29 cellular contexts compared by ENCODE assay signal in genomic region chr3:191254098-191254873, GRCh38.
DNase-seq lines count a peak whose midpoint lies in the region; ATAC-seq, FAIRE-seq and TF ChIP-seq lines count a peak whose summit lies in the region.
"Had no signal": no experiment of that assay in that cellular context is flagged by ENCODE, and none has a peak within 500 bp of the region (broad histone marks: within the 10 kb centered on the region; RNA-seq: fewer than 3 reads in every experiment).

No MANE protein-coding gene starts in this region.

- H3K27me3 Mint-ChIP-seq in stimulated activated memory B cell treated with anti-CD40 and anti-IgM and Interleukin-4, amounts not matched to agents 10 μg/mL and 1 μg/mL and 100 μg/mL, for 72 hours: no peaks in the 10 kb centered on the region
- H3K27me3 Mint-ChIP-seq: activated CD8-positive, alpha-beta T cell treated with anti-CD3 and anti-CD28 coated beads for 36 hours had no signal

- TF ChIP-seq CTCF in MM.1S (IDR thresholded peaks at IDR 0.05; ENCODE audit: low read length): no peak
- no peak for TF ChIP-seq CTCF in fibroblast of pulmonary artery (IDR thresholded peaks at IDR 0.05; ENCODE audit: low read length, missing control alignments)
- no peak for TF ChIP-seq CTCF in coronary artery (IDR thresholded peaks at IDR 0.05)

- H3K4me2 ChIP-seq in MM.1S (ENCODE audit: low read depth, low read length): no peak overlapping the region; the same call in 1 of the 2 replicates

- peaks cover 5% of the 10 kb centered on the region for H3K36me3 Mint-ChIP-seq in stimulated activated memory B cell treated with anti-CD40 and anti-IgM and Interleukin-4, amounts not matched to agents 10 μg/mL and 1 μg/mL and 100 μg/mL, for 72 hours
- H3K36me3 Mint-ChIP-seq: activated naive CD8-positive, alpha-beta T cell treated with anti-CD3 and anti-CD28 coated beads, Interleukin-2, amount 10 ng/mL, durations not matched to agents 7 days and 5 days had no signal

- no peak overlapping the region for H3K9ac ChIP-seq in MM.1S (ENCODE audit: low read length)
- H3K9ac ChIP-seq: BLaER1 had no signal

- H3K27ac ChIP-seq in MM.1S (ENCODE audit: low read length): no peak overlapping the region
- no peak overlapping the region for H3K27ac ChIP-seq in coronary artery
- H3K27ac ChIP-seq: BLaER1, pancreas, RWPE1, SK-N-MC, tibial nerve had no signal

- H3K9me3 ChIP-seq in MM.1S (replicated peaks; ENCODE audit: insufficient read depth, low read length): no peaks in the 10 kb centered on the region
- H3K9me3 ChIP-seq: BLaER1, mucosa of descending colon, pancreas, tibial nerve had no signal

- H3K9me3 Mint-ChIP-seq in stimulated activated memory B cell treated with anti-CD40 and anti-IgM and Interleukin-4, amounts not matched to agents 10 μg/mL and 1 μg/mL and 100 μg/mL, for 72 hours: no peaks in the 10 kb centered on the region
- H3K9me3 Mint-ChIP-seq: activated CD8-positive, alpha-beta T cell treated with anti-CD3 and anti-CD28 coated beads for 36 hours; activated naive CD8-positive, alpha-beta T cell treated with anti-CD3 and anti-CD28 coated beads, Interleukin-2, amount 10 ng/mL, durations not matched to agents 7 days and 5 days; nephron; T-helper 1 cell treated with Interleukin-12 subunit alpha and Interleukin-12 subunit beta and Interleukin-4 antibody, amounts not matched to agents 30 μg/mL and 1 μg/mL, for 36 hours had no signal

- DNase-seq in MM.1S: peak; percentile 16
- DNase-seq in fibroblast of pulmonary artery (ENCODE audit: low read depth): peak; percentile 52
- no peak for DNase-seq in activated CD8-positive, alpha-beta memory T cell treated with anti-CD3 and anti-CD28 coated beads for 24 hours
- DNase-seq in RCC 7860 (ENCODE audit: low spot score): no peak
- no peak for DNase-seq in coronary artery (ENCODE audit: low spot score)
- DNase-seq: ACHN; activated CD4-positive, alpha-beta T cell treated with anti-CD3 and anti-CD28 coated beads for 1 hour; activated CD8-positive, alpha-beta T cell treated with anti-CD3 and anti-CD28 coated beads for 36 hours; activated effector memory CD4-positive, alpha-beta T cell treated with Interleukin-2 at 50 U/mL for 16 hours; activated naive CD8-positive, alpha-beta T cell treated with anti-CD3 and anti-CD28 coated beads, Interleukin-2, amount 10 ng/mL, durations not matched to agents 7 days and 5 days; activated T-cell treated with anti-CD3 and anti-CD28 coated beads for 4 hours; DMS53; mucosa of descending colon; NCI-H1105 treated with DMSO at 0.1 percent for 48 hours; NCI-H2081; NCI-H2227 treated with DMSO at 0.1 percent for 48 hours; pancreas; retina; small intestine; stimulated activated CD4-positive, alpha-beta T cell treated with anti-CD3 and anti-CD28 coated beads, Interleukin-1b, Interleukin-23, amount 100 ng/mL, for 48 hours had no signal

- H4K20me1 ChIP-seq in MM.1S (ENCODE audit: insufficient read depth, low read length): no peaks in the 10 kb centered on the region
- H4K20me1 ChIP-seq: BLaER1 had no signal

- peaks cover 29% of the 10 kb centered on the region for H3K4me1 ChIP-seq in MM.1S (ENCODE audit: low read length)
- H3K4me1 ChIP-seq: pancreas, tibial nerve had no signal

- H3K27me3 ChIP-seq in MM.1S (replicated peaks; ENCODE audit: insufficient read depth, low read length): no peaks in the 10 kb centered on the region
- H3K27me3 ChIP-seq: BLaER1, pancreas, tibial nerve had no signal

- no peak overlapping the region for H2AFZ ChIP-seq in MM.1S (ENCODE audit: low read length)

- peaks cover 25% of the 10 kb centered on the region for H3F3A ChIP-seq in MM.1S (ENCODE audit: insufficient read depth, low read length)

- H3K4me3 Mint-ChIP-seq in stimulated activated memory B cell treated with anti-CD40 and anti-IgM and Interleukin-4, amounts not matched to agents 10 μg/mL and 1 μg/mL and 100 μg/mL, for 72 hours: peak overlapping the region; percentile 29
- H3K4me3 Mint-ChIP-seq: activated CD8-positive, alpha-beta T cell treated with anti-CD3 and anti-CD28 coated beads for 36 hours; activated naive CD8-positive, alpha-beta T cell treated with anti-CD3 and anti-CD28 coated beads, Interleukin-2, amount 10 ng/mL, durations not matched to agents 7 days and 5 days; nephron; T-helper 1 cell treated with Interleukin-12 subunit alpha and Interleukin-12 subunit beta and Interleukin-4 antibody, amounts not matched to agents 30 μg/mL and 1 μg/mL, for 36 hours had no signal

- ATAC-seq in GM19324 (IDR thresholded peaks at IDR 0.05; ENCODE audit: low FRiP score, unreplicated experiment): peak; percentile 31
- peak; percentile 72 for ATAC-seq in stimulated activated memory B cell treated with anti-CD40 and anti-IgM and Interleukin-4, amounts not matched to agents 10 μg/mL and 1 μg/mL and 100 μg/mL, for 72 hours
- ATAC-seq: activated CD8-positive, alpha-beta T cell treated with anti-CD3 and anti-CD28 coated beads for 36 hours; mucosa of descending colon; pancreas had no signal

- no peaks in the 10 kb centered on the region for H3K9me2 ChIP-seq in MM.1S (replicated peaks; ENCODE audit: insufficient read depth, low read length)

- peaks cover 71% of the 10 kb centered on the region for H3K4me1 Mint-ChIP-seq in stimulated activated memory B cell treated with anti-CD40 and anti-IgM and Interleukin-4, amounts not matched to agents 10 μg/mL and 1 μg/mL and 100 μg/mL, for 72 hours
- H3K4me1 Mint-ChIP-seq: nephron had no signal

- FAIRE-seq in RCC 7860 (lab: Jason Lieb, UNC): no peak
- FAIRE-seq: pancreas, small intestine, TTC549 had no signal

- no peaks in the 10 kb centered on the region for H3K36me3 ChIP-seq in MM.1S (replicated peaks; ENCODE audit: insufficient read depth, low read length)
- H3K36me3 ChIP-seq: BLaER1, pancreas, tibial nerve had no signal

- H3K27ac Mint-ChIP-seq in stimulated activated memory B cell treated with anti-CD40 and anti-IgM and Interleukin-4, amounts not matched to agents 10 μg/mL and 1 μg/mL and 100 μg/mL, for 72 hours: peak overlapping the region; percentile 96
- H3K27ac Mint-ChIP-seq: activated CD8-positive, alpha-beta T cell treated with anti-CD3 and anti-CD28 coated beads for 36 hours; activated naive CD8-positive, alpha-beta T cell treated with anti-CD3 and anti-CD28 coated beads, Interleukin-2, amount 10 ng/mL, durations not matched to agents 7 days and 5 days; nephron; T-helper 1 cell treated with Interleukin-12 subunit alpha and Interleukin-12 subunit beta and Interleukin-4 antibody, amounts not matched to agents 30 μg/mL and 1 μg/mL, for 36 hours had no signal

- no peaks in the 10 kb centered on the region for H3K79me2 ChIP-seq in MM.1S (ENCODE audit: low read length)

- H3K4me3 ChIP-seq in MM.1S (ENCODE audit: low read length): no peak overlapping the region
- no peak overlapping the region for H3K4me3 ChIP-seq in fibroblast of pulmonary artery (replicated peaks; ENCODE audit: low read depth, low read length)
- H3K4me3 ChIP-seq in coronary artery: no peak overlapping the region
- H3K4me3 ChIP-seq: BLaER1, mucosa of descending colon, pancreas, SK-N-MC, tibial nerve had no signal

Comparison
In these comparisons a context has a peak if more than half of its experiments do, and no peak if none do; other contexts are left out.
1. DNase-seq: peak in MM.1S (single experiment) and fibroblast of pulmonary artery (single experiment); none in activated CD8-positive, alpha-beta memory T cell treated with anti-CD3 and anti-CD28 coated beads for 24 hours (single experiment), RCC 7860 (single experiment) and coronary artery (single experiment).